Comparison of ENCODE assay signal across 8 cellular contexts in the genomic region with DNA sequence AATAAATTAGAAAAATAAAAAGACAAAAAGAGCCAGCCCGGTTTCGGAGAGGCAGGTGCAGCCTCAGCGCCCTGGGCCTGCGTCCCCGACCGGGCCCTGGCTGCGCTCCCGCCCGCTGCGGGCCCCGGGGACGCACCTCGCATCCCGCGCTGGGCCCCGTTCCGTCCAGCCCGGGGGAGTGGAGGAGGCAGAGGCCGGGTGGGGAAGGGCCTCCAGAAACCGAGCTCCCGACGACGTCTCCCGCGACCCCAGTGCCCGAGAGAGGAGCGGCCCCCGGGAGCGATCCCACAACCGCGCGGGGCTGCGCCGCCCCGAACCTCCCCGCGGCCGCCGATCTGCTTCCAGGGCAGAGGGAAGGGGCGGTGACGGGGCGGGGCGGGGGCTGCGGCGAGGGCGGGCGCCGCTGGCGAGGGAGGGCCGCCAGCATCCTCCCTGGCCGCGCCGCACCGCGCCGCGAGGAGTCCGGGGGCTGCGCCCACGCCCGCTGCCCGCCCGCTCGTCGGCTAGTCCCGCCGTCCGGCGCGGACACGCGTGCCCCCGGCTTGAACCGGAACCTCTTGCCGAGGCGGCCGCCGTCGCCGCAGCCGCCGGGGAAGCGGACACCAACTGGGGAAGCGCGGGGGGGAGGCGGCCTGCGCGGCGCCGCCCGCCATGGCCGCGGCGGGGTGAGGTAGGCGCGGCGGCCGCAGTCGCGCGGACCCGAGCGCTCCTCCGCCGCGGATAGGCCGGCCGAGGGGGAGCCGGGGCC. TPM values are rescaled to one million over a fixed set of nuclear protein-coding genes. Genes with fewer than 3 reads are reported as not detected.
DNase-seq lines count a peak whose midpoint lies in the region; ATAC-seq and TF ChIP-seq lines count a peak whose summit lies in the region.

Gene CCNY, plus strand, starts transcription at position 426 of the 748 bp plus-strand sequence. CDS start 545 bp downstream, outside the sequence.

- H3K36me3 Mint-ChIP-seq in CD4-positive, alpha-beta memory T cell: peaks cover 10 to 13% of the 10 kb centered on the region in 2 donors

- no peaks in the 10 kb centered on the region for H3K27me3 ChIP-seq in CD4-positive, alpha-beta memory T cell (ENCODE audit: insufficient read depth, low read length)
- H3K27me3 ChIP-seq in neuron (ENCODE audit: insufficient read depth, low read length): no peaks in the 10 kb centered on the region

- CTCF ChIA-PET in CD4-positive, alpha-beta memory T cell (lab: Charles Lee; ENCODE audit: partially characterized antibody): interaction anchor here (1.9 kb wide), 1 partner anchor 227 kb away, joined by 8 read pairs; no protein-coding TSS in a partner anchor
- CTCF ChIA-PET in RWPE1 (lab: Yijun Ruan, JAX): no interaction called here

- peaks cover 63% of the 10 kb centered on the region for H3K4me1 ChIP-seq in CD4-positive, alpha-beta memory T cell (ENCODE audit: insufficient read depth, low read length)
- H3K4me1 ChIP-seq in neuron (ENCODE audit: insufficient read depth, low read length): peaks cover 31% of the 10 kb centered on the region

- DNase-seq in CD4-positive, alpha-beta memory T cell: peak; percentile 74 to 81 (median 77)
- peak; percentile 66 for DNase-seq in RWPE1 (ENCODE audit: low spot score)
- peak; percentile 74 for DNase-seq in activated gamma-delta T cell (lab: John Stamatoyannopoulos, UW)
- peak; percentile 24 for DNase-seq in foreskin melanocyte
- DNase-seq in stromal cell of bone marrow (ENCODE audit: low read depth): peak; percentile 40

- ATAC-seq in GM19452 (IDR thresholded peaks at IDR 0.05; ENCODE audit: unreplicated experiment) (peak; percentile 60), HG03565 (IDR thresholded peaks at IDR 0.05; ENCODE audit: unreplicated experiment) (peak; percentile 36)

- peak within 1 kb of the TSS; percentile 91 to 95 (median 92) for H3K27ac Mint-ChIP-seq in CD4-positive, alpha-beta memory T cell

- peak within 1 kb of the TSS; percentile 38 to 57 for H3K4me3 ChIP-seq in CD4-positive, alpha-beta memory T cell (ENCODE audit: low read length in 2 of 2)
- peak within 1 kb of the TSS; percentile 72 for H3K4me3 ChIP-seq in neuron (ENCODE audit: low read length)

- no peaks in the 10 kb centered on the region for H3K9me3 Mint-ChIP-seq in CD4-positive, alpha-beta memory T cell

- intact Hi-C loops in CD4-positive, alpha-beta memory T cell (cut with micrococcal nuclease): loop anchor here (1.0 to 5.0 kb wide), 5 partner anchors 111 to 244 kb away; partner anchors contain the start of gene CUL2

- peak within 1 kb of the TSS; percentile 76 for H3K27ac ChIP-seq in CD4-positive, alpha-beta memory T cell (ENCODE audit: low read depth, low read length)
- peak within 1 kb of the TSS; percentile 84 for H3K27ac ChIP-seq in RWPE1

- H3K36me3 ChIP-seq in CD4-positive, alpha-beta memory T cell (ENCODE audit: insufficient read depth, low read length): no peaks in the 10 kb centered on the region
- H3K36me3 ChIP-seq in neuron (ENCODE audit: insufficient read depth, low read length): peaks cover 5% of the 10 kb centered on the region

- H3K27me3 Mint-ChIP-seq in CD4-positive, alpha-beta memory T cell: no peaks in the 10 kb centered on the region

- H2AFZ ChIP-seq in neuron (ENCODE audit: low read depth, low read length): peak within 1 kb of the TSS; percentile 43

- POLR2A ChIA-PET in CD4-positive, alpha-beta memory T cell (lab: Charles Lee; ENCODE audit: partially characterized antibody): interaction anchor here (2.0 kb wide), 1 partner anchor 246 kb away, joined by 4 read pairs; the partner anchor contains the start of gene CUL2
- POLR2A ChIA-PET in RWPE1 (lab: Yijun Ruan, JAX; ENCODE audit: low non-redundant PET): no interaction called here

- peak within 1 kb of the TSS; percentile 89 to 93 (median 91) for H3K4me3 Mint-ChIP-seq in CD4-positive, alpha-beta memory T cell

- no peak for TF ChIP-seq CTCF in RWPE1 (conservative IDR thresholded peaks at IDR 0.05; ENCODE audit: low read depth)

- H3K9me3 ChIP-seq in CD4-positive, alpha-beta memory T cell (ENCODE audit: control insufficient read depth in 1 of 2, low read length in 2 of 2): no peaks in the 10 kb centered on the region
- peaks cover 2% of the 10 kb centered on the region for H3K9me3 ChIP-seq in neuron (ENCODE audit: low read length)

- H3K4me1 Mint-ChIP-seq in CD4-positive, alpha-beta memory T cell: peaks cover 49 to 80% (median 65%) of the 10 kb centered on the region in 4 donors

RNA-seq across cellular contexts. Expression of gene CCNY, which starts in this region (rescaled TPM):
- total RNA-seq in CD4-positive, alpha-beta memory T cell: 10 to 100 TPM; 65.9 to 66.7 TPM
- 10 to 100 TPM in 1 of 2 donors, 1 to 10 TPM in 1; 5.6 to 17.1 TPM for polyA plus RNA-seq in CD4-positive, alpha-beta memory T cell

Comparison
In these comparisons a context has a peak if more than half of its experiments do, and no peak if none do; other contexts are left out.
1. Peak in every context shown above with its lines: DNase-seq, ATAC-seq, H3K4me3 ChIP-seq and H3K27ac ChIP-seq.
2. DNase-seq: peak in every context shown above with its lines; median percentile 77 in CD4-positive, alpha-beta memory T cell; 74 in activated gamma-delta T cell; 66 in RWPE1; 40 in stromal cell of bone marrow; 24 in foreskin melanocyte.